8 cellular contexts compared by ENCODE assay signal in genomic region chr2:26244479-26245230, GRCh38. TPM values are rescaled to one million over a fixed set of nuclear protein-coding genes. Genes with fewer than 3 reads are reported as not detected.
DNase-seq lines count a peak whose midpoint lies in the region; ATAC-seq and TF ChIP-seq lines count a peak whose summit lies in the region.

Gene HADHA, minus strand, starts transcription at chr2:26244632. Its CDS starts 36 bp downstream, at chr2:26244596.
Gene HADHB, plus strand, starts transcription at chr2:26244939. Its CDS starts 9,316 bp downstream, at chr2:26254255.

- intact Hi-C loops in cardiac septum (cut with DNase I), result loop anchor here (2.0 kb wide), 2 partner anchors 54 to 100 kb away; no protein-coding TSS in a partner anchor

- DNase-seq in NCI-H128 (lab: John Stamatoyannopoulos, UW; ENCODE audit: unreplicated experiment) (peak; percentile 73), SW480 (ENCODE audit: low spot score) (peak; percentile 94), cardiac septum (ENCODE audit: low spot score) (peak; percentile 95), pons (ENCODE audit: low spot score) (peak; percentile 87), type B pancreatic cell (ENCODE audit: extremely low spot score, unreplicated experiment) (peak; percentile 94)
- peak; percentile 85 for DNase-seq in activated naive CD8-positive, alpha-beta T cell treated with anti-CD3 and anti-CD28 coated beads, Interleukin-2, amount 50 U/mL, for 24 hours

- H3K4me1 Mint-ChIP-seq in activated naive CD8-positive, alpha-beta T cell treated with anti-CD3 and anti-CD28 coated beads, Interleukin-2, amount 50 U/mL, for 24 hours, result peaks cover 62% of the 10 kb centered on the region
- peaks cover 35% of the 10 kb centered on the region for H3K4me1 Mint-ChIP-seq in type B pancreatic cell (ENCODE audit: unreplicated experiment)

- H3K9me3 Mint-ChIP-seq in activated naive CD8-positive, alpha-beta T cell treated with anti-CD3 and anti-CD28 coated beads, Interleukin-2, amount 50 U/mL, for 24 hours, result no peaks in the 10 kb centered on the region
- no peaks in the 10 kb centered on the region for H3K9me3 Mint-ChIP-seq in type B pancreatic cell

- ATAC-seq in HG02642 (IDR thresholded peaks at IDR 0.05; ENCODE audit: poor library complexity, unreplicated experiment), result peak; percentile 75
- peak; percentile 85 for ATAC-seq in activated naive CD8-positive, alpha-beta T cell treated with anti-CD3 and anti-CD28 coated beads, Interleukin-2, amount 50 U/mL, for 24 hours

- H3K27ac Mint-ChIP-seq in activated naive CD8-positive, alpha-beta T cell treated with anti-CD3 and anti-CD28 coated beads, Interleukin-2, amount 50 U/mL, for 24 hours, result peak within 1 kb of the TSS; percentile 98
- peak within 1 kb of the TSS; percentile 99 for H3K27ac Mint-ChIP-seq in type B pancreatic cell

- H3K4me3 Mint-ChIP-seq in activated naive CD8-positive, alpha-beta T cell treated with anti-CD3 and anti-CD28 coated beads, Interleukin-2, amount 50 U/mL, for 24 hours, result peak within 1 kb of the TSS; percentile 98
- peak within 1 kb of the TSS; percentile 100 for H3K4me3 Mint-ChIP-seq in type B pancreatic cell

- H3K27me3 Mint-ChIP-seq in activated naive CD8-positive, alpha-beta T cell treated with anti-CD3 and anti-CD28 coated beads, Interleukin-2, amount 50 U/mL, for 24 hours, result no peaks in the 10 kb centered on the region
- no peaks in the 10 kb centered on the region for H3K27me3 Mint-ChIP-seq in type B pancreatic cell

- H3K36me3 Mint-ChIP-seq in activated naive CD8-positive, alpha-beta T cell treated with anti-CD3 and anti-CD28 coated beads, Interleukin-2, amount 50 U/mL, for 24 hours (ENCODE audit: low read depth), result peaks cover 9% of the 10 kb centered on the region
- H3K36me3 Mint-ChIP-seq in type B pancreatic cell, result no peaks in the 10 kb centered on the region

- peak; percentile 32; the same call in 1 of the 3 replicates for TF ChIP-seq CTCF in GM12872 (IDR thresholded peaks at IDR 0.05; ENCODE audit: insufficient read depth, low read depth, low read length)
- peak; percentile 52 for TF ChIP-seq CTCF in type B pancreatic cell (conservative IDR thresholded peaks at IDR 0.05)

RNA-seq across cellular contexts. Expression of gene HADHA, which starts in this region (rescaled TPM):
- total RNA-seq in cardiac septum (244 TPM), type B pancreatic cell (ENCODE audit: low replicate concordance) (125 and 137 TPM in 2 replicates)

RNA-seq across cellular contexts. Expression of gene HADHB, which starts in this region (rescaled TPM):
- total RNA-seq in cardiac septum (532 TPM), type B pancreatic cell (ENCODE audit: low replicate concordance) (110 and 123 TPM in 2 replicates)

Comparison
In these comparisons a context has a peak if more than half of its experiments do, and no peak if none do; other contexts are left out.
1. Peak in every context shown above with its lines: DNase-seq and ATAC-seq.